In the genomic region with DNA sequence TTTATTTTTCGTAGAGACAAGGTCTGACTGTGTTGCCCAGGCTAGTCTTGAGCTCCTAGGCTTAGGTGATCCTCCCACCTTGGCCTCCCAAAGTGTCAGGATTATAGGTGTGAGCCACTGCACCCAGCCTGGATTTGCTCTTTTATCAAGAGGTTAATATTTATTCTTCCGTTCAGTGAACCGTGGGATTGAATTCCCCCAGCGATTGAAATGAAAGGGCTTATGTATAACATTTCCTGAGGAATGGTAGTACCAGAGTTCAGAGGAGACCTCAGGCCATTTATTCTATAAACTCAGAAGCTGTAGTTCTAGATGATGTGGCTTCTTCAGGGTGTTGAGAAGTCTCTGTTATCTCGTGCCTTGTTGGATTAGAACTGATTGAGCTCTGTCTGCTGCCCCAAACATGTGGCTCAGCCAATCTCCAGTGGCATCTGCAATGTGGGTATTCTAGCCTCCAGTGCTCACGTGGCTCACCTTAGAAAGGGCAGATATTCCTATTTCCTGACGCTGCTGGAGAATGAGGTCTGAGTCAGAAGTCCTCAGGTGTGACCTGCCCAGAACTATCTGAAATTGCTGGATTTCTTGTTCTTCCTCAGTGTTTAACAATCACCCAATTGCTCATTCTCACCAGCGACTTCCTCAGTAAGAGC, we compare ENCODE assay signal across 1 cellular context.
TF ChIP-seq lines count a peak whose summit lies in the region.

No MANE protein-coding gene starts in this region.

TF ChIP-seq in WTC11, 78 proteins besides CTCF, POLR2A, EP300 and RAD21 (continued from another document):
- TF ChIP-seq, protein P1, sequence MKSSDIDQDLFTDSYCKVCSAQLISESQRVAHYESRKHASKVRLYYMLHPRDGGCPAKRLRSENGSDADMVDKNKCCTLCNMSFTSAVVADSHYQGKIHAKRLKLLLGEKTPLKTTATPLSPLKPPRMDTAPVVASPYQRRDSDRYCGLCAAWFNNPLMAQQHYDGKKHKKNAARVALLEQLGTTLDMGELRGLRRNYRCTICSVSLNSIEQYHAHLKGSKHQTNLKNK (CRISPR knock-in tag; IDR thresholded peaks at IDR 0.05) = no peak
- TF ChIP-seq FOXK1 (CRISPR knock-in tag; IDR thresholded peaks at IDR 0.05) (no peak), ZNF416 (CRISPR knock-in tag; IDR thresholded peaks at IDR 0.05) (no peak), IRF2 (CRISPR knock-in tag; IDR thresholded peaks at IDR 0.05; ENCODE audit: borderline replicate concordance, low read depth) (no peak), CREB1 (CRISPR knock-in tag; IDR thresholded peaks at IDR 0.05) (no peak), GRHL2 (CRISPR knock-in tag; IDR thresholded peaks at IDR 0.05; ENCODE audit: insufficient replicate concordance, severe bottlenecking) (no peak), ELF4 (CRISPR knock-in tag; IDR thresholded peaks at IDR 0.05; ENCODE audit: low read depth) (no peak)
- TF ChIP-seq, protein P2, sequence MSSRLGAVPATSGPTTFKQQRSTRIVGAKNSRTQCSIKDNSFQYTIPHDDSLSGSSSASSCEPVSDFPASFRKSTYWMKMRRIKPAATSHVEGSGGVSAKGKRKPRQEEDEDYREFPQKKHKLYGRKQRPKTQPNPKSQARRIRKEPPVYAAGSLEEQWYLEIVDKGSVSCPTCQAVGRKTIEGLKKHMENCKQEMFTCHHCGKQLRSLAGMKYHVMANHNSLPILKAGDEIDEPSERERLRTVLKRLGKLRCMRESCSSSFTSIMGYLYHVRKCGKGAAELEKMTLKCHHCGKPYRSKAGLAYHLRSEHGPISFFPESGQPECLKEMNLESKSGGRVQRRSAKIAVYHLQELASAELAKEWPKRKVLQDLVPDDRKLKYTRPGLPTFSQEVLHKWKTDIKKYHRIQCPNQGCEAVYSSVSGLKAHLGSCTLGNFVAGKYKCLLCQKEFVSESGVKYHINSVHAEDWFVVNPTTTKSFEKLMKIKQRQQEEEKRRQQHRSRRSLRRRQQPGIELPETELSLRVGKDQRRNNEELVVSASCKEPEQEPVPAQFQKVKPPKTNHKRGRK (CRISPR knock-in tag; IDR thresholded peaks at IDR 0.05; ENCODE audit: borderline replicate concordance) = no peak
- TF ChIP-seq, protein P3, sequence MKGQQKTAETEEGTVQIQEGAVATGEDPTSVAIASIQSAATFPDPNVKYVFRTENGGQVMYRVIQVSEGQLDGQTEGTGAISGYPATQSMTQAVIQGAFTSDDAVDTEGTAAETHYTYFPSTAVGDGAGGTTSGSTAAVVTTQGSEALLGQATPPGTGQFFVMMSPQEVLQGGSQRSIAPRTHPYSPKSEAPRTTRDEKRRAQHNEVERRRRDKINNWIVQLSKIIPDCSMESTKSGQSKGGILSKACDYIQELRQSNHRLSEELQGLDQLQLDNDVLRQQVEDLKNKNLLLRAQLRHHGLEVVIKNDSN (CRISPR knock-in tag; IDR thresholded peaks at IDR 0.05) = no peak
- TF ChIP-seq, protein P4, sequence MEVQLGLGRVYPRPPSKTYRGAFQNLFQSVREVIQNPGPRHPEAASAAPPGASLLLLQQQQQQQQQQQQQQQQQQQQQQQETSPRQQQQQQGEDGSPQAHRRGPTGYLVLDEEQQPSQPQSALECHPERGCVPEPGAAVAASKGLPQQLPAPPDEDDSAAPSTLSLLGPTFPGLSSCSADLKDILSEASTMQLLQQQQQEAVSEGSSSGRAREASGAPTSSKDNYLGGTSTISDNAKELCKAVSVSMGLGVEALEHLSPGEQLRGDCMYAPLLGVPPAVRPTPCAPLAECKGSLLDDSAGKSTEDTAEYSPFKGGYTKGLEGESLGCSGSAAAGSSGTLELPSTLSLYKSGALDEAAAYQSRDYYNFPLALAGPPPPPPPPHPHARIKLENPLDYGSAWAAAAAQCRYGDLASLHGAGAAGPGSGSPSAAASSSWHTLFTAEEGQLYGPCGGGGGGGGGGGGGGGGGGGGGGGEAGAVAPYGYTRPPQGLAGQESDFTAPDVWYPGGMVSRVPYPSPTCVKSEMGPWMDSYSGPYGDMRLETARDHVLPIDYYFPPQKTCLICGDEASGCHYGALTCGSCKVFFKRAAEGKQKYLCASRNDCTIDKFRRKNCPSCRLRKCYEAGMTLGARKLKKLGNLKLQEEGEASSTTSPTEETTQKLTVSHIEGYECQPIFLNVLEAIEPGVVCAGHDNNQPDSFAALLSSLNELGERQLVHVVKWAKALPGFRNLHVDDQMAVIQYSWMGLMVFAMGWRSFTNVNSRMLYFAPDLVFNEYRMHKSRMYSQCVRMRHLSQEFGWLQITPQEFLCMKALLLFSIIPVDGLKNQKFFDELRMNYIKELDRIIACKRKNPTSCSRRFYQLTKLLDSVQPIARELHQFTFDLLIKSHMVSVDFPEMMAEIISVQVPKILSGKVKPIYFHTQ (CRISPR knock-in tag; IDR thresholded peaks at IDR 0.05) = no peak
- TF ChIP-seq, protein P5, sequence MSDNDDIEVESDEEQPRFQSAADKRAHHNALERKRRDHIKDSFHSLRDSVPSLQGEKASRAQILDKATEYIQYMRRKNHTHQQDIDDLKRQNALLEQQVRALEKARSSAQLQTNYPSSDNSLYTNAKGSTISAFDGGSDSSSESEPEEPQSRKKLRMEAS (CRISPR knock-in tag; IDR thresholded peaks at IDR 0.05) = no peak
